23 cellular contexts compared by ENCODE assay signal in genomic region chr16:82264781-82265180, GRCh38.
"Had no signal": no experiment of that assay in that cellular context is flagged by ENCODE, and none has a peak within 500 bp of the region (broad histone marks: within the 10 kb centered on the region; RNA-seq: fewer than 3 reads in every experiment).

No MANE protein-coding gene starts in this region.

- DNase-seq: activated CD4-positive, alpha-beta T cell treated with anti-CD3 and anti-CD28 coated beads for 48 hours; activated CD4-positive, alpha-beta T cell treated with anti-CD3 and anti-CD28 coated beads, Interleukin-2, amount 50 U/mL, for 4 hours; activated CD4-positive, CD25-positive, alpha-beta regulatory T cell treated with anti-CD3 and anti-CD28 coated beads, Interleukin-2, amount 50 U/mL, for 72 hours; activated CD8-positive, alpha-beta memory T cell treated with anti-CD3 and anti-CD28 coated beads, Interleukin-2, amount 50 U/mL, for 48 hours; activated CD8-positive, alpha-beta T cell treated with anti-CD3 and anti-CD28 coated beads, Interleukin-2, amount 10 ng/mL, durations not matched to agents 7 days and 5 days; activated gamma-delta T cell treated with Interleukin-2 at 50 U/mL for 16 hours; activated naive CD4-positive, alpha-beta T cell treated with anti-CD3 and anti-CD28 coated beads, Interleukin-2, amount 10 ng/mL, durations not matched to agents 7 days and 5 days; activated naive CD8-positive, alpha-beta T cell treated with anti-CD3 and anti-CD28 coated beads for 36 hours; activated T-cell treated with anti-CD3 and anti-CD28 coated beads, Interleukin-2, amount 50 U/mL, for 1 hour; brain microvascular endothelial cell; Karpas-422; MM.1S; NCI-H1105; NCI-H146; NCI-H187 treated with DMSO at 0.1 percent for 48 hours; NCI-H2081 treated with DMSO at 0.1 percent for 48 hours; NCI-H2171 treated with DMSO at 0.1 percent for 48 hours; NCI-H226; NCI-H69; NK-92 treated with Interleukin-12 subunit alpha and Interleukin-12 subunit beta, amount 100 ng/mL, for 24 hours; Peyer's patch; SHP77; SW 1271 had no signal
